In the genomic region with DNA sequence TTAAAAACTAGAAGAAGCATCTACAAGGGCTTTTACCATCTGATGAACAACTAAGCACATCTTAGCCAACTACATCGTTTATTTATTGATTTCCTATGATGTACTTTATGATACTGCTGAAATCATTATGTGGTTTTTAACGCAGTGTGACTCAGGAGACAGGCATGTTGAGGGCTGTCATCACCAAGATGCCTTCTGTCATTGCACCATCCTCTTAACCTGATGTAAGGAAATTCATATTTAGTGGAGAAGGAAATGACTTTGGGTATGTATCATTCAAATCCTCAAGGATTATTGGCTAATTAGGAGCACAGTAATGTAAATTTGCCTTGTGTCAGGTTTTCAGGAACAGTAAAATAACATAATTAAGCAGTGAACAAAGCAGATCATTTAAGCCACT, we compare ENCODE assay signal across 1 cellular context.
TF ChIP-seq lines count a peak whose summit lies in the region.

No MANE protein-coding gene starts in this region.

TF ChIP-seq in SK-N-SH, 30 proteins besides CTCF, POLR2A, EP300 and RAD21 (continued from another document):
- TF ChIP-seq, protein P1, sequence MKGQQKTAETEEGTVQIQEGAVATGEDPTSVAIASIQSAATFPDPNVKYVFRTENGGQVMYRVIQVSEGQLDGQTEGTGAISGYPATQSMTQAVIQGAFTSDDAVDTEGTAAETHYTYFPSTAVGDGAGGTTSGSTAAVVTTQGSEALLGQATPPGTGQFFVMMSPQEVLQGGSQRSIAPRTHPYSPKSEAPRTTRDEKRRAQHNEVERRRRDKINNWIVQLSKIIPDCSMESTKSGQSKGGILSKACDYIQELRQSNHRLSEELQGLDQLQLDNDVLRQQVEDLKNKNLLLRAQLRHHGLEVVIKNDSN (IDR thresholded peaks at IDR 0.05; ENCODE audit: borderline replicate concordance, low read depth), result no peak
- TF ChIP-seq, protein P2, sequence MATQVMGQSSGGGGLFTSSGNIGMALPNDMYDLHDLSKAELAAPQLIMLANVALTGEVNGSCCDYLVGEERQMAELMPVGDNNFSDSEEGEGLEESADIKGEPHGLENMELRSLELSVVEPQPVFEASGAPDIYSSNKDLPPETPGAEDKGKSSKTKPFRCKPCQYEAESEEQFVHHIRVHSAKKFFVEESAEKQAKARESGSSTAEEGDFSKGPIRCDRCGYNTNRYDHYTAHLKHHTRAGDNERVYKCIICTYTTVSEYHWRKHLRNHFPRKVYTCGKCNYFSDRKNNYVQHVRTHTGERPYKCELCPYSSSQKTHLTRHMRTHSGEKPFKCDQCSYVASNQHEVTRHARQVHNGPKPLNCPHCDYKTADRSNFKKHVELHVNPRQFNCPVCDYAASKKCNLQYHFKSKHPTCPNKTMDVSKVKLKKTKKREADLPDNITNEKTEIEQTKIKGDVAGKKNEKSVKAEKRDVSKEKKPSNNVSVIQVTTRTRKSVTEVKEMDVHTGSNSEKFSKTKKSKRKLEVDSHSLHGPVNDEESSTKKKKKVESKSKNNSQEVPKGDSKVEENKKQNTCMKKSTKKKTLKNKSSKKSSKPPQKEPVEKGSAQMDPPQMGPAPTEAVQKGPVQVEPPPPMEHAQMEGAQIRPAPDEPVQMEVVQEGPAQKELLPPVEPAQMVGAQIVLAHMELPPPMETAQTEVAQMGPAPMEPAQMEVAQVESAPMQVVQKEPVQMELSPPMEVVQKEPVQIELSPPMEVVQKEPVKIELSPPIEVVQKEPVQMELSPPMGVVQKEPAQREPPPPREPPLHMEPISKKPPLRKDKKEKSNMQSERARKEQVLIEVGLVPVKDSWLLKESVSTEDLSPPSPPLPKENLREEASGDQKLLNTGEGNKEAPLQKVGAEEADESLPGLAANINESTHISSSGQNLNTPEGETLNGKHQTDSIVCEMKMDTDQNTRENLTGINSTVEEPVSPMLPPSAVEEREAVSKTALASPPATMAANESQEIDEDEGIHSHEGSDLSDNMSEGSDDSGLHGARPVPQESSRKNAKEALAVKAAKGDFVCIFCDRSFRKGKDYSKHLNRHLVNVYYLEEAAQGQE (IDR thresholded peaks at IDR 0.05; ENCODE audit: low read depth, low read length), result no peak
- TF ChIP-seq FOXJ3 (CRISPR knock-in tag; IDR thresholded peaks at IDR 0.05), result no peak
- no peak for TF ChIP-seq RCOR1 (IDR thresholded peaks at IDR 0.05; ENCODE audit: low read length)
- no peak for TF ChIP-seq JUND (IDR thresholded peaks at IDR 0.05)
